17 cellular contexts compared by ENCODE assay signal in genomic region chr17:61808442-61808841, GRCh38. TPM values are rescaled to one million over a fixed set of nuclear protein-coding genes. Genes with fewer than 3 reads are reported as not detected.
A peak's percentile ranks its signal among the peaks of the same experiment; 100 is the strongest.
DNase-seq lines count a peak whose midpoint lies in the region; ATAC-seq, FAIRE-seq and TF ChIP-seq lines count a peak whose summit lies in the region.
"Had no signal": no experiment of that assay in that cellular context is flagged by ENCODE, and none has a peak within 500 bp of the region (broad histone marks: within the 10 kb centered on the region; RNA-seq: fewer than 3 reads in every experiment).

No MANE protein-coding gene starts in this region.

- POLR2A ChIA-PET in K562 (lab: Yijun Ruan, JAX): no interaction called here

- intact Hi-C loops in K562 (cut with micrococcal nuclease): no loop called here
- intact Hi-C loops in sciatic nerve (cut with DNase I): no loop called here

- no peaks in the 10 kb centered on the region for H3K79me2 ChIP-seq in K562 (ENCODE audit: control insufficient read depth, insufficient read depth, low read length)

- TF ChIP-seq RAD21 in K562 (CRISPR knock-in tag; conservative IDR thresholded peaks at IDR 0.05 in 1 of 2, IDR thresholded peaks at IDR 0.05 in 1 of 2): no peak

- H3K36me3 Mint-ChIP-seq in nephron (ENCODE audit: low read depth): peaks cover 7% of the 10 kb centered on the region
- H3K36me3 Mint-ChIP-seq: CD8-positive, alpha-beta T cell had no signal

- WGBS in K562 (ENCODE audit: insufficient coverage, low coverage, missing lambda C conversion rate): 86% methylated on average over 8 of the region's 8 CpGs

- TF ChIP-seq POLR2A in H54 (IDR thresholded peaks at IDR 0.05; ENCODE audit: low read depth, low read length) (no peak), K562 (conservative IDR thresholded peaks at IDR 0.05) (no peak)

- no peak for TF ChIP-seq EP300 in K562 (IDR thresholded peaks at IDR 0.05; ENCODE audit: low read length)

- H3K27me3 ChIP-seq in K562 (ENCODE audit: control insufficient read depth in 2 of 2, insufficient read depth in 2 of 2, low read length in 2 of 2): no peaks in the 10 kb centered on the region

- no TSS peak for BruUV-seq in K562 (replicated peaks; lab: Mats Ljungman, UMichigan)

- no peaks in the 10 kb centered on the region for H3K9me3 Mint-ChIP-seq in nephron
- H3K9me3 Mint-ChIP-seq: CD8-positive, alpha-beta T cell had no signal

- H3K4me1 Mint-ChIP-seq in nephron: peaks cover 19% of the 10 kb centered on the region

- no peak overlapping the region for H2AFZ ChIP-seq in K562 (ENCODE audit: low read depth, low read length)

- H3K27ac ChIP-seq in K562 (ENCODE audit: extremely low read depth, low read depth, low read length): no peak overlapping the region

- H3K9ac ChIP-seq in K562 (ENCODE audit: insufficient read depth in 1 of 2, low read depth in 2 of 2, low read length in 2 of 2): no peak overlapping the region

- H3K27ac Mint-ChIP-seq in nephron: no peak overlapping the region
- H3K27ac Mint-ChIP-seq: CD8-positive, alpha-beta T cell had no signal

- no peaks in the 10 kb centered on the region for H3K9me3 ChIP-seq in K562 (replicated peaks; ENCODE audit: control insufficient read depth, insufficient read depth, low read depth, low read length)
- H3K9me3 ChIP-seq: Caco-2 had no signal

- CTCF ChIA-PET in K562 (lab: Yijun Ruan, JAX; ENCODE audit: low intra/inter-chr PET ratio): no interaction called here

- ATAC-seq in K562: no peak
- ATAC-seq in sciatic nerve: no peak
- ATAC-seq in left lobe of liver: no peak
- ATAC-seq: CD8-positive, alpha-beta T cell had no signal

- no peaks in the 10 kb centered on the region for H4K20me1 ChIP-seq in K562 (replicated peaks; ENCODE audit: control insufficient read depth, insufficient read depth, low read length)

- peaks cover 0 to 10% of the 10 kb centered on the region in 2 experiments; a peak in 2 of 5 replicates for H3K4me1 ChIP-seq in K562 (replicated peaks in 1 of 2; ENCODE audit: control insufficient read depth in 2 of 2, insufficient read depth in 2 of 2, low read length in 2 of 2)

- FAIRE-seq in H54 (lab: Jason Lieb, UNC): peak; percentile 62
- no peak for FAIRE-seq in K562 (lab: Jason Lieb, UNC)
- FAIRE-seq: GM12892 had no signal

- no peaks in the 10 kb centered on the region for H3K27me3 Mint-ChIP-seq in nephron (ENCODE audit: low read depth)

- peaks cover 11% of the 10 kb centered on the region; the same call in 1 of the 3 replicates for H3K36me3 ChIP-seq in K562 (ENCODE audit: control insufficient read depth, insufficient read depth, low read length)

- no peaks in the 10 kb centered on the region for H3K9me1 ChIP-seq in K562 (ENCODE audit: control insufficient read depth, insufficient read depth, low read length)

- in situ Hi-C loops in K562 (cut with MboI): no loop called here

- DNase-seq in H54 (ENCODE audit: insufficient read length, low spot score) (no peak), K562 (ENCODE audit: extremely low read depth in 1 of 4, low spot score in 3 of 4) (no peak), DMS 273 treated with DMSO at 0.1 percent for 48 hours (lab: John Stamatoyannopoulos, UW) (no peak), sciatic nerve (ENCODE audit: low spot score) (no peak), cerebellar nuclear complex (lab: John Stamatoyannopoulos, UW) (no peak), left lobe of liver (ENCODE audit: low spot score) (no peak)
- DNase-seq: 8988T; C1 segment of cervical spinal cord; Caco-2; CD8-positive, alpha-beta T cell; DMS79 treated with DMSO at 0.1 percent for 48 hours; GF-D8; GOT3; H7; HCEC 1CT had no signal

- no peak overlapping the region for H3K4me2 ChIP-seq in K562 (ENCODE audit: insufficient read depth, low read length)

- TF ChIP-seq CTCF in K562 (IDR thresholded peaks at IDR 0.05 in 2 of 3, conservative IDR thresholded peaks at IDR 0.05 in 1 of 3; ENCODE audit: insufficient read depth in 2 of 3, low read depth in 1 of 3, low read length in 3 of 3): no peak
- TF ChIP-seq CTCF in nephron (IDR thresholded peaks at IDR 0.05; ENCODE audit: unreplicated experiment in 3 of 3): no peak

- peak overlapping the region in 2 of 3 experiments; percentile 12 to 39 for H3K4me3 Mint-ChIP-seq in nephron
- H3K4me3 Mint-ChIP-seq: CD8-positive, alpha-beta T cell had no signal

- H3K4me3 ChIP-seq in K562: no peak overlapping the region

TF ChIP-seq in K562, 482 proteins besides CTCF, POLR2A, EP300 and RAD21 (continues in another document):
- TF ChIP-seq ZBTB11 (CRISPR knock-in tag; IDR thresholded peaks at IDR 0.05) (peak in 1 of 3 experiments; percentile 94; a peak in 2 of 6 replicates), RCOR1 (IDR thresholded peaks at IDR 0.05; ENCODE audit: borderline replicate concordance in 1 of 2, low read depth in 2 of 2, low read length in 2 of 2) (no peak), TRIM25 (IDR thresholded peaks at IDR 0.05; ENCODE audit: borderline replicate concordance) (no peak), SNIP1 (IDR thresholded peaks at IDR 0.05; ENCODE audit: low read depth) (no peak), STAT5B (CRISPR knock-in tag; IDR thresholded peaks at IDR 0.05) (no peak), ZNF232 (CRISPR knock-in tag; IDR thresholded peaks at IDR 0.05) (no peak), POLR2B (IDR thresholded peaks at IDR 0.05; ENCODE audit: low read depth, partially characterized antibody) (no peak), ARHGAP35 (IDR thresholded peaks at IDR 0.05; ENCODE audit: partially characterized antibody) (no peak), ZNF263 (CRISPR knock-in tag; IDR thresholded peaks at IDR 0.05; ENCODE audit: borderline replicate concordance) (no peak), SP1 (CRISPR knock-in tag; IDR thresholded peaks at IDR 0.05) (no peak), POLR3A (IDR thresholded peaks at IDR 0.05; ENCODE audit: borderline replicate concordance, extremely low read depth, insufficient read depth, insufficient read length) (no peak), CBFA2T3 (IDR thresholded peaks at IDR 0.05) (no peak), ZNF561 (CRISPR knock-in tag; conservative IDR thresholded peaks at IDR 0.05) (no peak)

RNA-seq across cellular contexts. Expression of gene BRIP1, which starts 54.9 kb away (rescaled TPM):
- 43.6 and 131 TPM in 2 replicates for total RNA-seq in K562 (2011; cell fraction: chromatin; rRNA removed; ENCODE audit: low replicate concordance)
- 15.2 and 23.4 TPM in 2 replicates for total RNA-seq in K562 (2011; cell fraction: nucleolus; rRNA removed)
- 46.1 and 76.3 TPM in 2 replicates for total RNA-seq in K562 (2011; cell fraction: nucleoplasm; rRNA removed)
- total RNA-seq in K562 (2014; rRNA removed) (10.3 and 11.0 TPM in 2 replicates), K562 (2014; rRNA removed; fragmentation: Illumina TruSeq; extraction: Trizol) (16.8 and 18.6 TPM in 2 replicates), K562 (2015; rRNA removed; fragmentation: Illumina TruSeq; extraction: Trizol) (14.9 and 17.5 TPM in 2 replicates), K562 (2021) (9.7 and 11.7 TPM in 2 replicates), sciatic nerve (0.53 TPM), left lobe of liver (1.2 TPM)
- polyA plus RNA-seq in K562 (2011; rRNA removed) (14.4 and 17.4 TPM in 2 replicates), K562 (2014; fragmentation: Illumina TruSeq; extraction: Trizol) (10.1 and 10.3 TPM in 2 replicates), K562 (2014; fragmentation: Nextera tagmentation; extraction: Ambion mirVana) (1 to 10 TPM; 2.4 to 3.6 TPM), K562 (2014; rRNA removed) (9.1 and 11.2 TPM in 2 replicates)
- 1.9 and 5.6 TPM in 2 replicates for polyA plus RNA-seq in K562 (2011; cell fraction: cytosol; rRNA removed)
- 11.9 and 18.2 TPM in 2 replicates for polyA plus RNA-seq in K562 (2011; cell fraction: nucleus; rRNA removed)
- 5.3 and 6.3 TPM in 2 replicates for polyA plus RNA-seq in K562 (2012)
- 55.1 and 57.7 TPM in 2 replicates for polyA minus RNA-seq in K562 (2011; rRNA and poly(A)+ RNA removed)
- 7.3 and 9.8 TPM in 2 replicates for polyA minus RNA-seq in K562 (2011; cell fraction: cytosol; rRNA and poly(A)+ RNA removed)
- 28.5 and 46.5 TPM in 2 replicates for polyA minus RNA-seq in K562 (2011; cell fraction: nucleus; rRNA and poly(A)+ RNA removed)
